In the genomic region with DNA sequence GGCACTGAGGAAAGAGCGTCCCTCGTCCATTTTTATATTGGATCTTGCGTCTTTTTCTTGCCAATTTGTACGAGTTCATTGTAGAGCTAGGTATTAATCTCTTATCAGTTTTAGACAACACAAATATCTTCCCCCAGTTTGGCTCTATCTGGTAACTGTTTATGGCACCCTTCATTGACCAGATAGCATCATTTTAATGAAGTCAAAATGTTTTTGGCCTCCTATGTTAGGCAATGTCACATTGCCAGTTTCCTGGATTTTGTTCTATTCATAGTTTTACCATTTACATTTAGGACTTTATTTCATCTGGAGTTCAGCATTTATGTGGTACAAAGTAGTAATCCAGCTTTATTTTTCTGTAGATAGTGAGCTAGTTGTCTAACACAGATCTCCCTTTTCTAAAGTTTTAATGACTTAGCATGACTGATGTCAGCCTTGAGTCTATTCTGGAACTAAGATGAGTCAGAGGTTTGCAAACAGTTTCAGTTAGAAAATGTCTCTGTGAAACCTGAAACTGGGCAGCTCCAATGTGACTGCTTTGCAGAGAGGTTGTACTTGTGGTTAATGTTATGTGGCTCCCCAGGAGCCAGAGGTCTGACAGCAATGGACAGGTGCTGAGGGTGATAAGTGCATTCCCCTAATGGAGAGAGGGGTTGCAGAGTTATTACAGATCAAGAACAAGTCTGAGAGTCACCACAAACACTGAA, we compare ENCODE assay signal across 1 cellular context.
TF ChIP-seq lines count a peak whose summit lies in the region.

No MANE protein-coding gene starts in this region.

TF ChIP-seq in K562, 482 proteins besides CTCF, POLR2A, EP300 and RAD21 (continued from another document and continues in another):
- TF ChIP-seq, protein P1, sequence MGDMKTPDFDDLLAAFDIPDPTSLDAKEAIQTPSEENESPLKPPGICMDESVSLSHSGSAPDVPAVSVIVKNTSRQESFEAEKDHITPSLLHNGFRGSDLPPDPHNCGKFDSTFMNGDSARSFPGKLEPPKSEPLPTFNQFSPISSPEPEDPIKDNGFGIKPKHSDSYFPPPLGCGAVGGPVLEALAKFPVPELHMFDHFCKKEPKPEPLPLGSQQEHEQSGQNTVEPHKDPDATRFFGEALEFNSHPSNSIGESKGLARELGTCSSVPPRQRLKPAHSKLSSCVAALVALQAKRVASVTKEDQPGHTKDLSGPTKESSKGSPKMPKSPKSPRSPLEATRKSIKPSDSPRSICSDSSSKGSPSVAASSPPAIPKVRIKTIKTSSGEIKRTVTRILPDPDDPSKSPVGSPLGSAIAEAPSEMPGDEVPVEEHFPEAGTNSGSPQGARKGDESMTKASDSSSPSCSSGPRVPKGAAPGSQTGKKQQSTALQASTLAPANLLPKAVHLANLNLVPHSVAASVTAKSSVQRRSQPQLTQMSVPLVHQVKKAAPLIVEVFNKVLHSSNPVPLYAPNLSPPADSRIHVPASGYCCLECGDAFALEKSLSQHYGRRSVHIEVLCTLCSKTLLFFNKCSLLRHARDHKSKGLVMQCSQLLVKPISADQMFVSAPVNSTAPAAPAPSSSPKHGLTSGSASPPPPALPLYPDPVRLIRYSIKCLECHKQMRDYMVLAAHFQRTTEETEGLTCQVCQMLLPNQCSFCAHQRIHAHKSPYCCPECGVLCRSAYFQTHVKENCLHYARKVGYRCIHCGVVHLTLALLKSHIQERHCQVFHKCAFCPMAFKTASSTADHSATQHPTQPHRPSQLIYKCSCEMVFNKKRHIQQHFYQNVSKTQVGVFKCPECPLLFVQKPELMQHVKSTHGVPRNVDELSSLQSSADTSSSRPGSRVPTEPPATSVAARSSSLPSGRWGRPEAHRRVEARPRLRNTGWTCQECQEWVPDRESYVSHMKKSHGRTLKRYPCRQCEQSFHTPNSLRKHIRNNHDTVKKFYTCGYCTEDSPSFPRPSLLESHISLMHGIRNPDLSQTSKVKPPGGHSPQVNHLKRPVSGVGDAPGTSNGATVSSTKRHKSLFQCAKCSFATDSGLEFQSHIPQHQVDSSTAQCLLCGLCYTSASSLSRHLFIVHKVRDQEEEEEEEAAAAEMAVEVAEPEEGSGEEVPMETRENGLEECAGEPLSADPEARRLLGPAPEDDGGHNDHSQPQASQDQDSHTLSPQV (IDR thresholded peaks at IDR 0.05): peak; percentile 75
- TF ChIP-seq CHCHD3 (CRISPR knock-in tag; IDR thresholded peaks at IDR 0.05) (no peak), COPS2 (conservative IDR thresholded peaks at IDR 0.05) (no peak), ZNF253 (CRISPR knock-in tag; conservative IDR thresholded peaks at IDR 0.05) (no peak), TFAM (CRISPR knock-in tag; conservative IDR thresholded peaks at IDR 0.05) (no peak), MTA1 (IDR thresholded peaks at IDR 0.05; ENCODE audit: borderline replicate concordance) (peak; percentile 47; the same call in 1 of the 2 replicates), ID3 (CRISPR knock-in tag; IDR thresholded peaks at IDR 0.05) (no peak), ID3 (tag; IDR thresholded peaks at IDR 0.05) (no peak), MAFG (tag; conservative IDR thresholded peaks at IDR 0.05) (peak; percentile 70), MAFK (IDR thresholded peaks at IDR 0.05; ENCODE audit: low read length) (peak; percentile 70; the same call in 1 of the 2 replicates), FOXJ2 (tag; IDR thresholded peaks at IDR 0.05) (no peak), PHF8 (IDR thresholded peaks at IDR 0.05; ENCODE audit: borderline replicate concordance, low read length) (no peak), ZNF316 (IDR thresholded peaks at IDR 0.05) (peak; percentile 88), KLF16 (IDR thresholded peaks at IDR 0.05) (peak; percentile 85), CBFB (CRISPR knock-in tag; IDR thresholded peaks at IDR 0.05) (peak; percentile 90), POLR2H (tag; IDR thresholded peaks at IDR 0.05; ENCODE audit: low read depth) (0 out of 2 replicates have a peak, but pooled peaks have one; percentile 34), SMARCA4 (IDR thresholded peaks at IDR 0.05) (peak; percentile 96), NCOA1 (IDR thresholded peaks at IDR 0.05; ENCODE audit: low read depth) (peak; percentile 83), SMARCA5 (IDR thresholded peaks at IDR 0.05) (no peak), KDM1A (IDR thresholded peaks at IDR 0.05) (peak; percentile 94 to 96), TEAD1 (CRISPR knock-in tag; IDR thresholded peaks at IDR 0.05) (peak; percentile 67 to 95; a peak in 3 of 4 replicates), SP1 (CRISPR knock-in tag; IDR thresholded peaks at IDR 0.05) (peak; percentile 51; the same call in 1 of the 2 replicates), MBD2 (IDR thresholded peaks at IDR 0.05; ENCODE audit: borderline replicate concordance, low read depth) (0 out of 2 replicates have a peak, but pooled peaks have one; percentile 17), ZNF561 (CRISPR knock-in tag; conservative IDR thresholded peaks at IDR 0.05) (no peak), HDAC3 (IDR thresholded peaks at IDR 0.05; ENCODE audit: borderline replicate concordance, partially characterized antibody) (peak; percentile 84), ARID1B (IDR thresholded peaks at IDR 0.05) (peak; percentile 97), RNF2 (IDR thresholded peaks at IDR 0.05) (peak; percentile 93), ZEB2 (IDR thresholded peaks at IDR 0.05) (peak; percentile 93), BCOR (IDR thresholded peaks at IDR 0.05) (0 out of 2 replicates have a peak, but pooled peaks have one; percentile 40), ZNF431 (CRISPR knock-in tag; IDR thresholded peaks at IDR 0.05) (no peak), PTTG1 (tag; IDR thresholded peaks at IDR 0.05; ENCODE audit: low read depth) (no peak), MEF2D (tag; conservative IDR thresholded peaks at IDR 0.05; ENCODE audit: low read depth) (peak; percentile 88), ARNT (IDR thresholded peaks at IDR 0.05) (peak in 1 of 2 experiments; percentile 85; a peak in 1 of 4 replicates), YBX1 (IDR thresholded peaks at IDR 0.05) (no peak), DACH1 (IDR thresholded peaks at IDR 0.05; ENCODE audit: partially characterized antibody) (peak; percentile 79), MLLT1 (IDR thresholded peaks at IDR 0.05) (peak in 1 of 2 experiments; percentile 92; a peak in 2 of 4 replicates)
- TF ChIP-seq, protein P2, sequence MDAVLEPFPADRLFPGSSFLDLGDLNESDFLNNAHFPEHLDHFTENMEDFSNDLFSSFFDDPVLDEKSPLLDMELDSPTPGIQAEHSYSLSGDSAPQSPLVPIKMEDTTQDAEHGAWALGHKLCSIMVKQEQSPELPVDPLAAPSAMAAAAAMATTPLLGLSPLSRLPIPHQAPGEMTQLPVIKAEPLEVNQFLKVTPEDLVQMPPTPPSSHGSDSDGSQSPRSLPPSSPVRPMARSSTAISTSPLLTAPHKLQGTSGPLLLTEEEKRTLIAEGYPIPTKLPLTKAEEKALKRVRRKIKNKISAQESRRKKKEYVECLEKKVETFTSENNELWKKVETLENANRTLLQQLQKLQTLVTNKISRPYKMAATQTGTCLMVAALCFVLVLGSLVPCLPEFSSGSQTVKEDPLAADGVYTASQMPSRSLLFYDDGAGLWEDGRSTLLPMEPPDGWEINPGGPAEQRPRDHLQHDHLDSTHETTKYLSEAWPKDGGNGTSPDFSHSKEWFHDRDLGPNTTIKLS (IDR thresholded peaks at IDR 0.05; ENCODE audit: borderline replicate concordance, low read depth): 0 out of 2 replicates have a peak, but pooled peaks have one; percentile 28
- TF ChIP-seq, protein P3, sequence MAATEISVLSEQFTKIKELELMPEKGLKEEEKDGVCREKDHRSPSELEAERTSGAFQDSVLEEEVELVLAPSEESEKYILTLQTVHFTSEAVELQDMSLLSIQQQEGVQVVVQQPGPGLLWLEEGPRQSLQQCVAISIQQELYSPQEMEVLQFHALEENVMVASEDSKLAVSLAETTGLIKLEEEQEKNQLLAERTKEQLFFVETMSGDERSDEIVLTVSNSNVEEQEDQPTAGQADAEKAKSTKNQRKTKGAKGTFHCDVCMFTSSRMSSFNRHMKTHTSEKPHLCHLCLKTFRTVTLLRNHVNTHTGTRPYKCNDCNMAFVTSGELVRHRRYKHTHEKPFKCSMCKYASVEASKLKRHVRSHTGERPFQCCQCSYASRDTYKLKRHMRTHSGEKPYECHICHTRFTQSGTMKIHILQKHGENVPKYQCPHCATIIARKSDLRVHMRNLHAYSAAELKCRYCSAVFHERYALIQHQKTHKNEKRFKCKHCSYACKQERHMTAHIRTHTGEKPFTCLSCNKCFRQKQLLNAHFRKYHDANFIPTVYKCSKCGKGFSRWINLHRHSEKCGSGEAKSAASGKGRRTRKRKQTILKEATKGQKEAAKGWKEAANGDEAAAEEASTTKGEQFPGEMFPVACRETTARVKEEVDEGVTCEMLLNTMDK (IDR thresholded peaks at IDR 0.05; ENCODE audit: borderline replicate concordance, insufficient read depth, low read depth, low read length, poor library complexity, severe bottlenecking): no peak
- TF ChIP-seq, protein P4, sequence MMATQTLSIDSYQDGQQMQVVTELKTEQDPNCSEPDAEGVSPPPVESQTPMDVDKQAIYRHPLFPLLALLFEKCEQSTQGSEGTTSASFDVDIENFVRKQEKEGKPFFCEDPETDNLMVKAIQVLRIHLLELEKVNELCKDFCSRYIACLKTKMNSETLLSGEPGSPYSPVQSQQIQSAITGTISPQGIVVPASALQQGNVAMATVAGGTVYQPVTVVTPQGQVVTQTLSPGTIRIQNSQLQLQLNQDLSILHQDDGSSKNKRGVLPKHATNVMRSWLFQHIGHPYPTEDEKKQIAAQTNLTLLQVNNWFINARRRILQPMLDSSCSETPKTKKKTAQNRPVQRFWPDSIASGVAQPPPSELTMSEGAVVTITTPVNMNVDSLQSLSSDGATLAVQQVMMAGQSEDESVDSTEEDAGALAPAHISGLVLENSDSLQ (IDR thresholded peaks at IDR 0.05): peak; percentile 78; the same call in 1 of the 2 replicates
- TF ChIP-seq, protein P5, sequence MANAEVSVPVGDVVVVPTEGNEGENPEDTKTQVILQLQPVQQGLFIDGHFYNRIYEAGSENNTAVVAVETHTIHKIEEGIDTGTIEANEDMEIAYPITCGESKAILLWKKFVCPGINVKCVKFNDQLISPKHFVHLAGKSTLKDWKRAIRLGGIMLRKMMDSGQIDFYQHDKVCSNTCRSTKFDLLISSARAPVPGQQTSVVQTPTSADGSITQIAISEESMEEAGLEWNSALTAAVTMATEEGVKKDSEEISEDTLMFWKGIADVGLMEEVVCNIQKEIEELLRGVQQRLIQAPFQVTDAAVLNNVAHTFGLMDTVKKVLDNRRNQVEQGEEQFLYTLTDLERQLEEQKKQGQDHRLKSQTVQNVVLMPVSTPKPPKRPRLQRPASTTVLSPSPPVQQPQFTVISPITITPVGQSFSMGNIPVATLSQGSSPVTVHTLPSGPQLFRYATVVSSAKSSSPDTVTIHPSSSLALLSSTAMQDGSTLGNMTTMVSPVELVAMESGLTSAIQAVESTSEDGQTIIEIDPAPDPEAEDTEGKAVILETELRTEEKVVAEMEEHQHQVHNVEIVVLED (CRISPR knock-in tag; IDR thresholded peaks at IDR 0.05): no peak
- TF ChIP-seq, protein P6, sequence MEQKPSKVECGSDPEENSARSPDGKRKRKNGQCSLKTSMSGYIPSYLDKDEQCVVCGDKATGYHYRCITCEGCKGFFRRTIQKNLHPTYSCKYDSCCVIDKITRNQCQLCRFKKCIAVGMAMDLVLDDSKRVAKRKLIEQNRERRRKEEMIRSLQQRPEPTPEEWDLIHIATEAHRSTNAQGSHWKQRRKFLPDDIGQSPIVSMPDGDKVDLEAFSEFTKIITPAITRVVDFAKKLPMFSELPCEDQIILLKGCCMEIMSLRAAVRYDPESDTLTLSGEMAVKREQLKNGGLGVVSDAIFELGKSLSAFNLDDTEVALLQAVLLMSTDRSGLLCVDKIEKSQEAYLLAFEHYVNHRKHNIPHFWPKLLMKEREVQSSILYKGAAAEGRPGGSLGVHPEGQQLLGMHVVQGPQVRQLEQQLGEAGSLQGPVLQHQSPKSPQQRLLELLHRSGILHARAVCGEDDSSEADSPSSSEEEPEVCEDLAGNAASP (IDR thresholded peaks at IDR 0.05): no peak
- TF ChIP-seq, protein P7, sequence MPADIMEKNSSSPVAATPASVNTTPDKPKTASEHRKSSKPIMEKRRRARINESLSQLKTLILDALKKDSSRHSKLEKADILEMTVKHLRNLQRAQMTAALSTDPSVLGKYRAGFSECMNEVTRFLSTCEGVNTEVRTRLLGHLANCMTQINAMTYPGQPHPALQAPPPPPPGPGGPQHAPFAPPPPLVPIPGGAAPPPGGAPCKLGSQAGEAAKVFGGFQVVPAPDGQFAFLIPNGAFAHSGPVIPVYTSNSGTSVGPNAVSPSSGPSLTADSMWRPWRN (IDR thresholded peaks at IDR 0.05; ENCODE audit: low read depth): peak; percentile 74
- TF ChIP-seq, protein P8, sequence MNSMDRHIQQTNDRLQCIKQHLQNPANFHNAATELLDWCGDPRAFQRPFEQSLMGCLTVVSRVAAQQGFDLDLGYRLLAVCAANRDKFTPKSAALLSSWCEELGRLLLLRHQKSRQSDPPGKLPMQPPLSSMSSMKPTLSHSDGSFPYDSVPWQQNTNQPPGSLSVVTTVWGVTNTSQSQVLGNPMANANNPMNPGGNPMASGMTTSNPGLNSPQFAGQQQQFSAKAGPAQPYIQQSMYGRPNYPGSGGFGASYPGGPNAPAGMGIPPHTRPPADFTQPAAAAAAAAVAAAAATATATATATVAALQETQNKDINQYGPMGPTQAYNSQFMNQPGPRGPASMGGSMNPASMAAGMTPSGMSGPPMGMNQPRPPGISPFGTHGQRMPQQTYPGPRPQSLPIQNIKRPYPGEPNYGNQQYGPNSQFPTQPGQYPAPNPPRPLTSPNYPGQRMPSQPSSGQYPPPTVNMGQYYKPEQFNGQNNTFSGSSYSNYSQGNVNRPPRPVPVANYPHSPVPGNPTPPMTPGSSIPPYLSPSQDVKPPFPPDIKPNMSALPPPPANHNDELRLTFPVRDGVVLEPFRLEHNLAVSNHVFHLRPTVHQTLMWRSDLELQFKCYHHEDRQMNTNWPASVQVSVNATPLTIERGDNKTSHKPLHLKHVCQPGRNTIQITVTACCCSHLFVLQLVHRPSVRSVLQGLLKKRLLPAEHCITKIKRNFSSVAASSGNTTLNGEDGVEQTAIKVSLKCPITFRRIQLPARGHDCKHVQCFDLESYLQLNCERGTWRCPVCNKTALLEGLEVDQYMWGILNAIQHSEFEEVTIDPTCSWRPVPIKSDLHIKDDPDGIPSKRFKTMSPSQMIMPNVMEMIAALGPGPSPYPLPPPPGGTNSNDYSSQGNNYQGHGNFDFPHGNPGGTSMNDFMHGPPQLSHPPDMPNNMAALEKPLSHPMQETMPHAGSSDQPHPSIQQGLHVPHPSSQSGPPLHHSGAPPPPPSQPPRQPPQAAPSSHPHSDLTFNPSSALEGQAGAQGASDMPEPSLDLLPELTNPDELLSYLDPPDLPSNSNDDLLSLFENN (IDR thresholded peaks at IDR 0.05; ENCODE audit: low read depth in 2 of 2, low read length in 2 of 2): peak in 1 of 2 experiments; percentile 84; a peak in 2 of 4 replicates
